Comparison of ENCODE assay signal across 9 cellular contexts in genomic region chr2:162731917-162732804, GRCh38.
DNase-seq lines count a peak whose midpoint lies in the region; ATAC-seq lines count a peak whose summit lies in the region.
"Had no signal": no experiment of that assay in that cellular context is flagged by ENCODE, and none has a peak within 500 bp of the region (broad histone marks: within the 10 kb centered on the region; RNA-seq: fewer than 3 reads in every experiment).

No MANE protein-coding gene starts in this region.

- H3K27me3 Mint-ChIP-seq in effector memory CD8-positive, alpha-beta T cell = no peaks in the 10 kb centered on the region

- peaks cover 3% of the 10 kb centered on the region for H3K36me3 Mint-ChIP-seq in effector memory CD8-positive, alpha-beta T cell (ENCODE audit: insufficient read depth)

- no peak for DNase-seq in effector memory CD8-positive, alpha-beta T cell
- no peak for DNase-seq in activated T-cell treated with anti-CD3 and anti-CD28 coated beads, Interleukin-2, amount 50 U/mL, for 48 hours
- DNase-seq in stimulated activated CD4-positive, alpha-beta T cell treated with anti-CD3 and anti-CD28 coated beads, Interleukin-12 subunit alpha, Interleukin-12 subunit beta, amount 100 ng/mL, for 4 hours = no peak
- no peak for DNase-seq in activated gamma-delta T cell (lab: John Stamatoyannopoulos, UW)
- no peak for DNase-seq in NCI-H1930 (lab: John Stamatoyannopoulos, UW)
- DNase-seq: activated naive CD4-positive, alpha-beta T cell treated with Interleukin-2 at 50 U/mL for 16 hours had no signal

- H3K9me3 Mint-ChIP-seq in effector memory CD8-positive, alpha-beta T cell = peaks cover 0 to 5% of the 10 kb centered on the region in 2 donors

- peak overlapping the region; percentile 48 to 71 for H3K4me3 Mint-ChIP-seq in effector memory CD8-positive, alpha-beta T cell

- ATAC-seq in GM18502 (IDR thresholded peaks at IDR 0.05; ENCODE audit: poor library complexity, unreplicated experiment) = peak; percentile 96
- peak; percentile 93 for ATAC-seq in GM21526 (IDR thresholded peaks at IDR 0.05; ENCODE audit: low FRiP score, unreplicated experiment)
- peak; percentile 94 for ATAC-seq in HG03521 (IDR thresholded peaks at IDR 0.05; ENCODE audit: unreplicated experiment)
- ATAC-seq in effector memory CD8-positive, alpha-beta T cell (replicated peaks) = peak; percentile 86

- H3K4me1 Mint-ChIP-seq in effector memory CD8-positive, alpha-beta T cell (ENCODE audit: low read depth in 2 of 2) = peaks cover 0 to 4% of the 10 kb centered on the region in 2 donors

- peak overlapping the region; percentile 53 to 64 for H3K27ac Mint-ChIP-seq in effector memory CD8-positive, alpha-beta T cell
